36 cellular contexts compared by ENCODE assay signal in genomic region chr20:57129303-57129702, GRCh38.
DNase-seq lines count a peak whose midpoint lies in the region; ATAC-seq, FAIRE-seq and TF ChIP-seq lines count a peak whose summit lies in the region.
"Had no signal": no experiment of that assay in that cellular context is flagged by ENCODE, and none has a peak within 500 bp of the region (broad histone marks: within the 10 kb centered on the region; RNA-seq: fewer than 3 reads in every experiment).

No MANE protein-coding gene starts in this region.

- intact Hi-C loops in HepG2 (cut with micrococcal nuclease; ENCODE audit: unreplicated experiment): no loop called here
- intact Hi-C loops in right lobe of liver (cut with DNase I): no loop called here

- H3K4me2 ChIP-seq in HepG2 (ENCODE audit: low read depth, low read length) (no peak overlapping the region), hepatocyte (no peak overlapping the region), neural progenitor cell (no peak overlapping the region), smooth muscle cell (no peak overlapping the region)
- H3K4me2 ChIP-seq: A549; BLaER1; BLaER1 treated with 17β-estradiol and CSF1 and Interleukin-3, amounts not matched to agents 10 nM and 100 nM had no signal

- no peaks in the 10 kb centered on the region for H3K9me2 ChIP-seq in hepatocyte (replicated peaks; ENCODE audit: insufficient read depth)

- CTCF ChIA-PET in HepG2 (lab: Yijun Ruan, JAX; ENCODE audit: low intra/inter-chr PET ratio, low total read pairs): no interaction called here

- TF ChIP-seq EP300 in HepG2 (IDR thresholded peaks at IDR 0.05; ENCODE audit: low read depth in 2 of 2, low read length in 2 of 2): no peak
- no peak for TF ChIP-seq EP300 in HepG2 (CRISPR knock-in tag; IDR thresholded peaks at IDR 0.05; ENCODE audit: borderline replicate concordance)

- DNase-seq in HepG2 (ENCODE audit: low spot score) (no peak), right lobe of liver (no peak), hepatocyte (ENCODE audit: low spot score) (no peak), neural progenitor cell (ENCODE audit: low spot score) (no peak), smooth muscle cell (lab: John Stamatoyannopoulos, UW; ENCODE audit: unreplicated experiment) (no peak), NCI-H2171 treated with DMSO at 0.1 percent for 48 hours (lab: John Stamatoyannopoulos, UW) (no peak), H4 (ENCODE audit: low spot score) (no peak)
- no peak for DNase-seq in activated CD8-positive, alpha-beta memory T cell treated with anti-CD3 and anti-CD28 coated beads for 24 hours
- DNase-seq: 8988T; ACHN; AML-193; BE2C; Caco-2; Calu3; CD4-positive, alpha-beta memory T cell; CD4-positive, alpha-beta T cell; CD4-positive, CD25-positive, alpha-beta regulatory T cell; CD8-positive, alpha-beta memory T cell; CD8-positive, alpha-beta T cell; COR-L47; DMS 273 treated with DMSO at 0.1 percent for 48 hours; DMS153; DMS53; DMS79; DMS79 treated with DMSO at 0.1 percent for 48 hours; DND-41; EL had no signal

- H2AFZ ChIP-seq in HepG2 (ENCODE audit: low read length): no peak overlapping the region
- no peak overlapping the region for H2AFZ ChIP-seq in hepatocyte
- H2AFZ ChIP-seq in neural progenitor cell (replicated peaks): no peak overlapping the region
- H2AFZ ChIP-seq in smooth muscle cell (ENCODE audit: low read depth): no peak overlapping the region

- H3K4me3 ChIP-seq in HepG2 (replicated peaks in 1 of 3; ENCODE audit: insufficient read depth in 1 of 3, low read depth in 2 of 3, low read length in 3 of 3) (no peak overlapping the region), right lobe of liver (no peak overlapping the region), hepatocyte (no peak overlapping the region), neural progenitor cell (no peak overlapping the region), smooth muscle cell (no peak overlapping the region)
- H3K4me3 ChIP-seq: A549; BLaER1; BLaER1 treated with 17β-estradiol and CSF1 and Interleukin-3, amounts not matched to agents 10 nM and 100 nM had no signal

- no peak for FAIRE-seq in HepG2 (lab: Jason Lieb, UNC)
- FAIRE-seq: A204.1, A549, D721Med had no signal

- no peak for TF ChIP-seq RAD21 in HepG2 (CRISPR knock-in tag; IDR thresholded peaks at IDR 0.05)

- TF ChIP-seq CTCF in HepG2 (CRISPR knock-in tag; IDR thresholded peaks at IDR 0.05) (no peak), right lobe of liver (IDR thresholded peaks at IDR 0.05) (no peak), hepatocyte (IDR thresholded peaks at IDR 0.05; ENCODE audit: poor library complexity) (no peak), neural progenitor cell (IDR thresholded peaks at IDR 0.05) (no peak), smooth muscle cell (IDR thresholded peaks at IDR 0.05; ENCODE audit: borderline replicate concordance, insufficient read depth, poor library complexity, severe bottlenecking) (no peak)

- H3K4me3 Mint-ChIP-seq in neural progenitor cell: no peak overlapping the region
- H3K4me3 Mint-ChIP-seq: B cell; CD14-positive monocyte; CD4-positive, alpha-beta memory T cell; CD4-positive, alpha-beta T cell; CD4-positive, CD25-positive, alpha-beta regulatory T cell; CD8-positive, alpha-beta memory T cell; CD8-positive, alpha-beta T cell had no signal

- no peaks in the 10 kb centered on the region for H3K9me3 ChIP-seq in HepG2 (ENCODE audit: low read length)
- no peaks in the 10 kb centered on the region for H3K9me3 ChIP-seq in right lobe of liver
- H3K9me3 ChIP-seq in hepatocyte (ENCODE audit: low read depth): no peaks in the 10 kb centered on the region
- H3K9me3 ChIP-seq in neural progenitor cell (ENCODE audit: low read depth): no peaks in the 10 kb centered on the region
- no peaks in the 10 kb centered on the region for H3K9me3 ChIP-seq in smooth muscle cell (replicated peaks; ENCODE audit: low read depth)
- H3K9me3 ChIP-seq: A549; BE2C; BLaER1; BLaER1 treated with 17β-estradiol and CSF1 and Interleukin-3, amounts not matched to agents 10 nM and 100 nM; Caco-2 had no signal

- H3K27ac ChIP-seq in HepG2 (ENCODE audit: extremely low read length, insufficient read depth, low read length) (no peak overlapping the region), right lobe of liver (no peak overlapping the region), hepatocyte (peak overlapping the region; percentile 67), neural progenitor cell (no peak overlapping the region), smooth muscle cell (ENCODE audit: low read depth) (peak overlapping the region; percentile 56)
- H3K27ac ChIP-seq: 22Rv1; A549; BLaER1; BLaER1 treated with 17β-estradiol and CSF1 and Interleukin-3, amounts not matched to agents 10 nM and 100 nM; C4-2B had no signal

- peaks cover 19% of the 10 kb centered on the region for H3K4me1 ChIP-seq in HepG2 (ENCODE audit: insufficient read depth, low read length)
- no peaks in the 10 kb centered on the region for H3K4me1 ChIP-seq in right lobe of liver
- H3K4me1 ChIP-seq in hepatocyte (ENCODE audit: insufficient read depth): peaks cover 41% of the 10 kb centered on the region
- H3K4me1 ChIP-seq in neural progenitor cell: peaks cover 16% of the 10 kb centered on the region
- peaks cover 14% of the 10 kb centered on the region for H3K4me1 ChIP-seq in smooth muscle cell (ENCODE audit: low read depth)
- H3K4me1 ChIP-seq: A549, BE2C, Caco-2 had no signal

- POLR2A ChIA-PET in HepG2 (lab: Yijun Ruan, JAX): no interaction called here

- no peak for TF ChIP-seq POLR2A in HepG2 (IDR thresholded peaks at IDR 0.05; ENCODE audit: insufficient read depth in 1 of 2, low read depth in 2 of 2, low read length in 2 of 2)
- no peak for TF ChIP-seq POLR2A in right lobe of liver (IDR thresholded peaks at IDR 0.05)

- peak overlapping the region; percentile 61 for H3K27ac Mint-ChIP-seq in neural progenitor cell
- H3K27ac Mint-ChIP-seq: B cell; CD4-positive, alpha-beta memory T cell; CD4-positive, alpha-beta T cell; CD4-positive, CD25-positive, alpha-beta regulatory T cell; CD8-positive, alpha-beta memory T cell; CD8-positive, alpha-beta T cell had no signal

- BruUV-seq in HepG2 (replicated peaks; lab: Mats Ljungman, UMichigan): no TSS peak

- H3F3A ChIP-seq in neural progenitor cell (ENCODE audit: low read depth): no peaks in the 10 kb centered on the region
- H3F3A ChIP-seq in smooth muscle cell (ENCODE audit: low read depth): no peaks in the 10 kb centered on the region

- H3K27me3 Mint-ChIP-seq in neural progenitor cell (ENCODE audit: insufficient read depth, low read depth): peaks cover 16% of the 10 kb centered on the region

- H3K9me3 Mint-ChIP-seq in neural progenitor cell: peaks cover 3% of the 10 kb centered on the region
- H3K9me3 Mint-ChIP-seq: CD4-positive, alpha-beta T cell; CD8-positive, alpha-beta T cell had no signal

- H4K20me1 ChIP-seq in HepG2 (ENCODE audit: insufficient read depth, low read length) (no peaks in the 10 kb centered on the region), hepatocyte (ENCODE audit: insufficient read depth, poor library complexity, severe bottlenecking) (no peaks in the 10 kb centered on the region), neural progenitor cell (ENCODE audit: low read depth) (no peaks in the 10 kb centered on the region), smooth muscle cell (ENCODE audit: low read depth) (no peaks in the 10 kb centered on the region)
- H4K20me1 ChIP-seq: BLaER1 had no signal

- H3K27me3 ChIP-seq in HepG2 (ENCODE audit: control insufficient read depth in 1 of 2, insufficient read depth in 2 of 2, low read length in 2 of 2) (peaks cover 0 to 21% of the 10 kb centered on the region in 2 experiments; a peak in 1 of 5 replicates), right lobe of liver (no peaks in the 10 kb centered on the region), hepatocyte (no peaks in the 10 kb centered on the region), neural progenitor cell (peaks cover 4% of the 10 kb centered on the region), smooth muscle cell (ENCODE audit: low read depth) (no peaks in the 10 kb centered on the region)
- H3K27me3 ChIP-seq: BLaER1 had no signal

- H3K36me3 ChIP-seq in HepG2 (replicated peaks in 1 of 2; ENCODE audit: control insufficient read depth in 1 of 2, insufficient read depth in 2 of 2, low read length in 2 of 2) (no peaks in the 10 kb centered on the region), right lobe of liver (no peaks in the 10 kb centered on the region), hepatocyte (replicated peaks; ENCODE audit: insufficient read depth, low read depth) (no peaks in the 10 kb centered on the region), neural progenitor cell (no peaks in the 10 kb centered on the region), smooth muscle cell (ENCODE audit: low read depth) (no peaks in the 10 kb centered on the region)
- H3K36me3 ChIP-seq: BE2C; BLaER1; BLaER1 treated with 17β-estradiol and CSF1 and Interleukin-3, amounts not matched to agents 10 nM and 100 nM had no signal

- no peaks in the 10 kb centered on the region for H3K36me3 Mint-ChIP-seq in neural progenitor cell
- H3K36me3 Mint-ChIP-seq: CD14-positive monocyte; CD4-positive, alpha-beta memory T cell; CD4-positive, CD25-positive, alpha-beta regulatory T cell; CD8-positive, alpha-beta memory T cell; CD8-positive, alpha-beta T cell had no signal

- in situ Hi-C loops in HepG2 (cut with HindIII; ENCODE audit: extremely low pct_ligation_motif_present, low pct_unique_long_range_greater_than_20kb): no loop called here

- H3K4me1 Mint-ChIP-seq in neural progenitor cell: peaks cover 22% of the 10 kb centered on the region
- H3K4me1 Mint-ChIP-seq: B cell; CD14-positive monocyte; CD4-positive, alpha-beta memory T cell; CD4-positive, CD25-positive, alpha-beta regulatory T cell; CD8-positive, alpha-beta memory T cell had no signal

- H3K9ac ChIP-seq in HepG2 (ENCODE audit: insufficient read depth, low read depth, low read length) (no peak overlapping the region), neural progenitor cell (no peak overlapping the region), smooth muscle cell (ENCODE audit: low read depth) (no peak overlapping the region)
- H3K9ac ChIP-seq: BLaER1; BLaER1 treated with 17β-estradiol and CSF1 and Interleukin-3, amounts not matched to agents 10 nM and 100 nM had no signal

- 95% methylated on average over 10 of the region's 10 CpGs for WGBS in HepG2 (ENCODE audit: low lambda C conversion rate)
- WGBS in right lobe of liver (ENCODE audit: insufficient coverage, low coverage, low lambda C conversion rate, missing lambda C conversion rate): 92% methylated on average over 3 of the region's 10 CpGs
- WGBS in hepatocyte (ENCODE audit: low lambda C conversion rate, missing lambda C conversion rate): 95% methylated on average over 10 of the region's 10 CpGs
- 69% methylated on average over 10 of the region's 10 CpGs for WGBS in smooth muscle cell (ENCODE audit: low lambda C conversion rate)

- no peak for ATAC-seq in HepG2
- ATAC-seq in right lobe of liver: no peak
- ATAC-seq: A549; CD8-positive, alpha-beta T cell had no signal

- no peaks in the 10 kb centered on the region for H3K79me2 ChIP-seq in HepG2 (ENCODE audit: insufficient read depth, low read length)
- no peaks in the 10 kb centered on the region for H3K79me2 ChIP-seq in hepatocyte
- no peaks in the 10 kb centered on the region for H3K79me2 ChIP-seq in neural progenitor cell (ENCODE audit: low read depth)
- H3K79me2 ChIP-seq in smooth muscle cell (ENCODE audit: low read depth): no peaks in the 10 kb centered on the region

TF ChIP-seq in HepG2, 621 proteins besides CTCF, POLR2A, EP300 and RAD21 (continues in another document):
- TF ChIP-seq ZNF138 (CRISPR knock-in tag; IDR thresholded peaks at IDR 0.05; ENCODE audit: low read depth): no peak

Comparison
In these comparisons a context has a peak if more than half of its experiments do, and no peak if none do; other contexts are left out.
1. H3K27ac ChIP-seq: peak in hepatocyte (single experiment) and smooth muscle cell (single experiment); none in HepG2 (single experiment), right lobe of liver (0 of 3) and neural progenitor cell (single experiment).